In genomic region chr7:139294241-139294640, GRCh38 we compare ENCODE assay signal across 30 cellular contexts.
"Had no signal": no experiment of that assay in that cellular context is flagged by ENCODE, and none has a peak within 500 bp of the region (broad histone marks: within the 10 kb centered on the region; RNA-seq: fewer than 3 reads in every experiment).

No MANE protein-coding gene starts in this region.

- H3K27me3 ChIP-seq: brain microvascular endothelial cell, SJCRH30 had no signal

- H3K9me3 ChIP-seq: SJCRH30 had no signal

- H3K4me2 ChIP-seq: KMS-11 had no signal

- H3K36me3 ChIP-seq: brain microvascular endothelial cell, SJCRH30 had no signal

- H3K27me3 Mint-ChIP-seq: activated CD4-positive, alpha-beta memory T cell treated with anti-CD3 and anti-CD28 coated beads, Interleukin-2, amount 10 ng/mL, durations not matched to agents 7 days and 5 days; activated CD8-positive, alpha-beta memory T cell treated with anti-CD3 and anti-CD28 coated beads, Interleukin-2, amount 10 ng/mL, durations not matched to agents 7 days and 5 days; activated naive CD4-positive, alpha-beta T cell treated with anti-CD3 and anti-CD28 coated beads, Interleukin-2, amount 10 ng/mL, durations not matched to agents 7 days and 5 days; activated naive CD8-positive, alpha-beta T cell; activated naive CD8-positive, alpha-beta T cell treated with anti-CD3 and anti-CD28 coated beads, Interleukin-2, amount 50 U/mL, for 24 hours had no signal

- H3K27ac ChIP-seq: brain microvascular endothelial cell, KMS-11, SJCRH30, SK-N-MC had no signal

- H3K36me3 Mint-ChIP-seq: activated naive CD4-positive, alpha-beta T cell treated with anti-CD3 and anti-CD28 coated beads, Interleukin-2, amount 10 ng/mL, durations not matched to agents 7 days and 5 days had no signal

- H3K4me1 ChIP-seq: SJCRH30 had no signal

- H3K27ac Mint-ChIP-seq: activated CD4-positive, alpha-beta memory T cell treated with anti-CD3 and anti-CD28 coated beads, Interleukin-2, amount 10 ng/mL, durations not matched to agents 7 days and 5 days; activated CD8-positive, alpha-beta memory T cell treated with anti-CD3 and anti-CD28 coated beads, Interleukin-2, amount 10 ng/mL, durations not matched to agents 7 days and 5 days; activated naive CD4-positive, alpha-beta T cell treated with anti-CD3 and anti-CD28 coated beads, Interleukin-2, amount 10 ng/mL, durations not matched to agents 7 days and 5 days; activated naive CD8-positive, alpha-beta T cell; activated naive CD8-positive, alpha-beta T cell treated with anti-CD3 and anti-CD28 coated beads, Interleukin-2, amount 50 U/mL, for 24 hours had no signal

- DNase-seq: activated CD4-positive, alpha-beta memory T cell treated with anti-CD3 and anti-CD28 coated beads, Interleukin-2, amount 10 ng/mL, durations not matched to agents 7 days and 5 days; activated CD4-positive, alpha-beta T cell treated with anti-CD3 and anti-CD28 coated beads for 4 hours; activated CD8-positive, alpha-beta memory T cell treated with anti-CD3 and anti-CD28 coated beads for 24 hours; activated CD8-positive, alpha-beta memory T cell treated with anti-CD3 and anti-CD28 coated beads, Interleukin-2, amount 10 ng/mL, durations not matched to agents 7 days and 5 days; activated CD8-positive, alpha-beta memory T cell treated with anti-CD3 and anti-CD28 coated beads, Interleukin-2, amount 50 U/mL, for 48 hours; activated effector memory CD4-positive, alpha-beta T cell treated with Interleukin-2 at 50 U/mL for 16 hours; activated naive CD4-positive, alpha-beta T cell treated with anti-CD3 and anti-CD28 coated beads, Interleukin-2, amount 10 ng/mL, durations not matched to agents 7 days and 5 days; activated naive CD8-positive, alpha-beta T cell treated with anti-CD3 and anti-CD28 coated beads, Interleukin-2, amount 50 U/mL, for 24 hours; activated T-cell treated with anti-CD3 and anti-CD28 coated beads, Interleukin-2, amount 50 U/mL, for 48 hours; amniotic stem cell; aorta; brain microvascular endothelial cell; central memory CD4-positive, alpha-beta T cell; MM.1S; MV-4-11; NCI-H1092; NCI-H1436 treated with DMSO at 0.1 percent for 48 hours; NCI-H1694 treated with DMSO at 0.1 percent for 48 hours; NCI-H2029; NCI-H345; NCI-H526; NCI-H748 treated with DMSO at 0.1 percent for 48 hours; SHP77; SJCRH30; T1000 had no signal

- H3K4me3 ChIP-seq: SJCRH30, SK-N-MC had no signal

- H3K4me1 Mint-ChIP-seq: activated CD4-positive, alpha-beta memory T cell treated with anti-CD3 and anti-CD28 coated beads, Interleukin-2, amount 10 ng/mL, durations not matched to agents 7 days and 5 days; activated CD8-positive, alpha-beta memory T cell treated with anti-CD3 and anti-CD28 coated beads, Interleukin-2, amount 10 ng/mL, durations not matched to agents 7 days and 5 days; activated naive CD4-positive, alpha-beta T cell treated with anti-CD3 and anti-CD28 coated beads, Interleukin-2, amount 10 ng/mL, durations not matched to agents 7 days and 5 days; activated naive CD8-positive, alpha-beta T cell treated with anti-CD3 and anti-CD28 coated beads, Interleukin-2, amount 50 U/mL, for 24 hours had no signal

- H3K4me3 Mint-ChIP-seq: activated CD4-positive, alpha-beta memory T cell treated with anti-CD3 and anti-CD28 coated beads, Interleukin-2, amount 10 ng/mL, durations not matched to agents 7 days and 5 days; activated CD8-positive, alpha-beta memory T cell treated with anti-CD3 and anti-CD28 coated beads, Interleukin-2, amount 10 ng/mL, durations not matched to agents 7 days and 5 days; activated naive CD4-positive, alpha-beta T cell treated with anti-CD3 and anti-CD28 coated beads, Interleukin-2, amount 10 ng/mL, durations not matched to agents 7 days and 5 days; activated naive CD8-positive, alpha-beta T cell; activated naive CD8-positive, alpha-beta T cell treated with anti-CD3 and anti-CD28 coated beads, Interleukin-2, amount 50 U/mL, for 24 hours had no signal

- H3K9me3 Mint-ChIP-seq: activated CD4-positive, alpha-beta memory T cell treated with anti-CD3 and anti-CD28 coated beads, Interleukin-2, amount 10 ng/mL, durations not matched to agents 7 days and 5 days; activated naive CD4-positive, alpha-beta T cell treated with anti-CD3 and anti-CD28 coated beads, Interleukin-2, amount 10 ng/mL, durations not matched to agents 7 days and 5 days; activated naive CD8-positive, alpha-beta T cell treated with anti-CD3 and anti-CD28 coated beads, Interleukin-2, amount 50 U/mL, for 24 hours had no signal

- ATAC-seq: activated CD4-positive, CD25-positive, alpha-beta regulatory T cell treated with anti-CD3 and anti-CD28 coated beads, Interleukin-2, amount 50 U/mL, for 24 hours; activated CD8-positive, alpha-beta memory T cell treated with anti-CD3 and anti-CD28 coated beads, Interleukin-2, amount 10 ng/mL, durations not matched to agents 7 days and 5 days; activated naive CD8-positive, alpha-beta T cell treated with anti-CD3 and anti-CD28 coated beads, Interleukin-2, amount 50 U/mL, for 24 hours; Panc1 had no signal
